8 cellular contexts compared by ENCODE assay signal in genomic region chr3:43285644-43286043, GRCh38. TPM values are rescaled to one million over a fixed set of nuclear protein-coding genes. Genes with fewer than 3 reads are reported as not detected.
DNase-seq lines count a peak whose midpoint lies in the region; ATAC-seq and TF ChIP-seq lines count a peak whose summit lies in the region.

No MANE protein-coding gene starts in this region.

- H3K4me3 ChIP-seq in adipocyte (ENCODE audit: low read length) = peak overlapping the region; percentile 96
- H3K4me3 ChIP-seq in lung = no peak overlapping the region
- peak overlapping the region; percentile 99 for H3K4me3 ChIP-seq in thymus (ENCODE audit: low read length)

- H3K27me3 ChIP-seq in adipocyte (replicated peaks; ENCODE audit: control insufficient read depth, insufficient read depth, low read length) (no peaks in the 10 kb centered on the region), lung (ENCODE audit: control insufficient read depth, insufficient read depth) (no peaks in the 10 kb centered on the region), thymus (ENCODE audit: control insufficient read depth, insufficient read depth) (no peaks in the 10 kb centered on the region)

- peak overlapping the region; percentile 92 for H3K4me3 Mint-ChIP-seq in activated T-cell treated with anti-CD3 and anti-CD28 coated beads, Interleukin-2, amount 50 U/mL, for 24 hours

- peaks cover 42% of the 10 kb centered on the region for H3K4me1 Mint-ChIP-seq in activated T-cell treated with anti-CD3 and anti-CD28 coated beads, Interleukin-2, amount 50 U/mL, for 24 hours (ENCODE audit: low read depth)

- peak overlapping the region; percentile 66 to 99 for H3K27ac ChIP-seq in lung (ENCODE audit: low read depth in 1 of 2, low read length in 1 of 2)
- no peak overlapping the region for H3K27ac ChIP-seq in thymus (ENCODE audit: low read depth)

- H3K9me3 Mint-ChIP-seq in activated T-cell treated with anti-CD3 and anti-CD28 coated beads, Interleukin-2, amount 50 U/mL, for 24 hours = no peaks in the 10 kb centered on the region

- peaks cover 32% of the 10 kb centered on the region for H3K4me1 ChIP-seq in adipocyte (ENCODE audit: control insufficient read depth, insufficient read depth, low read length)
- H3K4me1 ChIP-seq in lung (ENCODE audit: control insufficient read depth in 2 of 2, insufficient read depth in 2 of 2, low read length in 2 of 2) = peaks cover 6 to 16% of the 10 kb centered on the region in 2 donors
- H3K4me1 ChIP-seq in thymus (ENCODE audit: control insufficient read depth, insufficient read depth, low read length) = peaks cover 15% of the 10 kb centered on the region

- peak overlapping the region; percentile 80 for H3K27ac Mint-ChIP-seq in activated T-cell treated with anti-CD3 and anti-CD28 coated beads, Interleukin-2, amount 50 U/mL, for 24 hours

- TF ChIP-seq CTCF in lung (IDR thresholded peaks at IDR 0.05; ENCODE audit: control extremely low read depth, extremely low read depth) = no peak

- H3K27me3 Mint-ChIP-seq in activated T-cell treated with anti-CD3 and anti-CD28 coated beads, Interleukin-2, amount 50 U/mL, for 24 hours = no peaks in the 10 kb centered on the region

- H3K36me3 Mint-ChIP-seq in activated T-cell treated with anti-CD3 and anti-CD28 coated beads, Interleukin-2, amount 50 U/mL, for 24 hours (ENCODE audit: low read depth) = peaks cover 24% of the 10 kb centered on the region

- H3K36me3 ChIP-seq in adipocyte (ENCODE audit: control insufficient read depth, insufficient read depth, low read length, severe bottlenecking) (peaks cover 5% of the 10 kb centered on the region), lung (ENCODE audit: control insufficient read depth in 2 of 2, insufficient read depth in 2 of 2, low read length in 2 of 2) (no peaks in the 10 kb centered on the region), thymus (ENCODE audit: control insufficient read depth, insufficient read depth) (peaks cover 3% of the 10 kb centered on the region)

- H3K9ac ChIP-seq in adipocyte (ENCODE audit: low read length) = no peak overlapping the region

- H3K9me3 ChIP-seq in adipocyte (ENCODE audit: control insufficient read depth, low read length) (no peaks in the 10 kb centered on the region), lung (ENCODE audit: control insufficient read depth in 2 of 2, insufficient read depth in 1 of 2, low read length in 1 of 2) (no peaks in the 10 kb centered on the region), thymus (ENCODE audit: control insufficient read depth) (no peaks in the 10 kb centered on the region)

- ATAC-seq in lung (ENCODE audit: insufficient read depth, low FRiP score) = no peak

- DNase-seq in activated T-cell treated with anti-CD3 and anti-CD28 coated beads, Interleukin-2, amount 50 U/mL, for 24 hours = peak; percentile 40
- DNase-seq in activated T-cell treated with anti-CD3 and anti-CD28 coated beads for 4 hours (no peak), adipocyte (ENCODE audit: low read depth) (no peak), lung (ENCODE audit: low spot score) (no peak), SKM-1 treated with dmso at 0.1 percent for 144 hours (lab: John Stamatoyannopoulos, UW; ENCODE audit: unreplicated experiment) (no peak), NCI-H226 (no peak)
- no peak for DNase-seq in stimulated activated CD4-positive, alpha-beta T cell treated with anti-CD3 and anti-CD28 coated beads, Interleukin-4, amount 100 ng/mL, for 24 hours

- WGBS in lung, 2 donors = 54 to 69% methylated on average over 11 of the region's 11 CpGs
- 87% methylated on average over 11 of the region's 11 CpGs for WGBS in thymus

RNA-seq across cellular contexts. Expression of gene SNRK, which starts 0.7 kb away (rescaled TPM):
- 100 to 1,000 TPM in 1 of 2 donors, 10 to 100 TPM in 1; 59.1 to 139 TPM for total RNA-seq in lung
- polyA plus RNA-seq in lung = 10 to 100 TPM; 19.2 to 32.0 TPM
- polyA plus RNA-seq in thymus = 33.6 TPM
